ENCODE assay signal across 22 cellular contexts in genomic region chr5:65535529-65535987, GRCh38. TPM values are rescaled to one million over a fixed set of nuclear protein-coding genes. Genes with fewer than 3 reads are reported as not detected.
DNase-seq lines count a peak whose midpoint lies in the region; ATAC-seq and TF ChIP-seq lines count a peak whose summit lies in the region.
"Had no signal": no experiment of that assay in that cellular context is flagged by ENCODE, and none has a peak within 500 bp of the region (broad histone marks: within the 10 kb centered on the region; RNA-seq: fewer than 3 reads in every experiment).

No MANE protein-coding gene starts in this region.

- H3K4me1 ChIP-seq in GM23338 (ENCODE audit: insufficient read depth), result peaks cover 4% of the 10 kb centered on the region; the same call in 1 of the 2 replicates
- H3K4me1 ChIP-seq: BLaER1 treated with 17β-estradiol and CSF1 and Interleukin-3, amounts not matched to agents 10 nM and 100 nM; stomach; upper lobe of right lung had no signal

- no peak overlapping the region for H3K4me2 ChIP-seq in GM23338
- H3K4me2 ChIP-seq: BLaER1 treated with 17β-estradiol and CSF1 and Interleukin-3, amounts not matched to agents 10 nM and 100 nM had no signal

- H3F3A ChIP-seq in GM23338 (replicated peaks; ENCODE audit: low read depth), result no peaks in the 10 kb centered on the region

- in situ Hi-C loops in astrocyte of the spinal cord (cut with HindIII; ENCODE audit: low sequenced_read_pairs), result no loop called here

- H3K27me3 Mint-ChIP-seq in GM23338 (ENCODE audit: insufficient read depth, low read depth, poor library complexity), result no peaks in the 10 kb centered on the region
- H3K27me3 Mint-ChIP-seq: activated naive CD4-positive, alpha-beta T cell treated with anti-CD3 and anti-CD28 coated beads, Interleukin-2, amount 10 ng/mL, durations not matched to agents 7 days and 5 days; IgD-negative memory B cell; T-helper 17 cell had no signal

- H2AFZ ChIP-seq in GM23338, result no peak overlapping the region

- H3K4me3 ChIP-seq in GM23338, result no peak overlapping the region
- H3K4me3 ChIP-seq in astrocyte of the spinal cord (ENCODE audit: low read depth, low read length), result no peak overlapping the region
- H3K4me3 ChIP-seq: BLaER1 treated with 17β-estradiol and CSF1 and Interleukin-3, amounts not matched to agents 10 nM and 100 nM; HAP-1; stomach; upper lobe of right lung had no signal

- no peak overlapping the region for H3K4me3 Mint-ChIP-seq in GM23338
- H3K4me3 Mint-ChIP-seq: activated naive CD4-positive, alpha-beta T cell treated with anti-CD3 and anti-CD28 coated beads, Interleukin-2, amount 10 ng/mL, durations not matched to agents 7 days and 5 days; activated T-cell treated with anti-CD3 and anti-CD28 coated beads, Interleukin-2, amount 50 U/mL, for 72 hours; IgD-negative memory B cell; T-helper 17 cell had no signal

- no peaks in the 10 kb centered on the region for H3K9me2 ChIP-seq in GM23338 (ENCODE audit: insufficient read depth)

- peaks cover 8% of the 10 kb centered on the region; the same call in 1 of the 2 replicates for H3K36me3 ChIP-seq in GM23338 (ENCODE audit: insufficient read depth)
- H3K36me3 ChIP-seq: stomach, upper lobe of right lung had no signal

- H3K4me1 Mint-ChIP-seq in GM23338, result peaks cover 7% of the 10 kb centered on the region; the same call in 1 of the 3 replicates
- H3K4me1 Mint-ChIP-seq: activated naive CD4-positive, alpha-beta T cell treated with anti-CD3 and anti-CD28 coated beads, Interleukin-2, amount 10 ng/mL, durations not matched to agents 7 days and 5 days; IgD-negative memory B cell; T-helper 17 cell had no signal

- TF ChIP-seq CTCF in GM23338 (conservative IDR thresholded peaks at IDR 0.05; ENCODE audit: low read depth in 2 of 2) (no peak), astrocyte of the spinal cord (IDR thresholded peaks at IDR 0.05; ENCODE audit: low read depth, low read length) (no peak)

- no peak for ATAC-seq in GM23338
- ATAC-seq: activated T-cell treated with anti-CD3 and anti-CD28 coated beads, Interleukin-2, amount 50 U/mL, for 72 hours; T-helper 17 cell; upper lobe of right lung had no signal

- no peaks in the 10 kb centered on the region for H4K20me1 ChIP-seq in GM23338 (replicated peaks; ENCODE audit: insufficient read depth)
- H4K20me1 ChIP-seq: BLaER1 treated with 17β-estradiol and CSF1 and Interleukin-3, amounts not matched to agents 10 nM and 100 nM had no signal

- H3K36me3 Mint-ChIP-seq in GM23338 (ENCODE audit: low read depth), result peaks cover 12% of the 10 kb centered on the region; the same call in 2 of the 3 replicates

- H3K9me3 Mint-ChIP-seq in GM23338, result no peaks in the 10 kb centered on the region
- H3K9me3 Mint-ChIP-seq: activated naive CD4-positive, alpha-beta T cell treated with anti-CD3 and anti-CD28 coated beads, Interleukin-2, amount 10 ng/mL, durations not matched to agents 7 days and 5 days; activated T-cell treated with anti-CD3 and anti-CD28 coated beads, Interleukin-2, amount 50 U/mL, for 72 hours; IgD-negative memory B cell had no signal

- H3K27me3 ChIP-seq in GM23338 (ENCODE audit: insufficient read depth), result no peaks in the 10 kb centered on the region
- H3K27me3 ChIP-seq: BLaER1 treated with 17β-estradiol and CSF1 and Interleukin-3, amounts not matched to agents 10 nM and 100 nM; stomach; upper lobe of right lung had no signal

- peak overlapping the region; percentile 83; the same call in 1 of the 2 replicates for H3K27ac ChIP-seq in GM23338 (ENCODE audit: low read depth)
- H3K27ac ChIP-seq: BLaER1 treated with 17β-estradiol and CSF1 and Interleukin-3, amounts not matched to agents 10 nM and 100 nM; stomach; upper lobe of right lung had no signal

- no peak overlapping the region for H3K27ac Mint-ChIP-seq in GM23338
- H3K27ac Mint-ChIP-seq: activated T-cell treated with anti-CD3 and anti-CD28 coated beads, Interleukin-2, amount 50 U/mL, for 72 hours; T-helper 17 cell had no signal

- no peaks in the 10 kb centered on the region for H3K79me2 ChIP-seq in GM23338 (replicated peaks; ENCODE audit: insufficient read depth)

- DNase-seq in GM23338 (ENCODE audit: low spot score) (no peak), astrocyte of the spinal cord (ENCODE audit: low read depth, low spot score) (peak; percentile 2), fibroblast of the conjunctiva (ENCODE audit: low read depth) (peak; percentile 6), renal cortical epithelial cell (ENCODE audit: low read depth) (peak; percentile 2), hypothalamus (lab: John Stamatoyannopoulos, UW) (no peak), NCI-H1436 (lab: John Stamatoyannopoulos, UW) (no peak), DMS53 (lab: John Stamatoyannopoulos, UW) (no peak)
- DNase-seq in stimulated activated CD4-positive, alpha-beta T cell treated with anti-CD3 and anti-CD28 coated beads, Interleukin-1b, Interleukin-23, amount 100 ng/mL, for 48 hours, result no peak
- DNase-seq: activated CD4-positive, alpha-beta T cell treated with anti-CD3 and anti-CD28 coated beads for 4 hours; activated naive CD4-positive, alpha-beta T cell treated with anti-CD3 and anti-CD28 coated beads, Interleukin-2, amount 10 ng/mL, durations not matched to agents 7 days and 5 days; activated T-cell treated with anti-CD3 and anti-CD28 coated beads, Interleukin-2, amount 50 U/mL, for 72 hours; aorta; MM.1S; NCI-H1436 treated with DMSO at 0.1 percent for 48 hours; NCI-H510A; nucleus accumbens; stomach; T-helper 17 cell; upper lobe of right lung had no signal

TF ChIP-seq in GM23338, 12 proteins besides CTCF, POLR2A, EP300 and RAD21 (continues in another document):
- no peak for TF ChIP-seq EZH2phosphoT487 (IDR thresholded peaks at IDR 0.05; ENCODE audit: unreplicated experiment)
- TF ChIP-seq POLR2AphosphoS5 (IDR thresholded peaks at IDR 0.05; ENCODE audit: low read depth), result no peak
- TF ChIP-seq ZNF114 (CRISPR knock-in tag; IDR thresholded peaks at IDR 0.05), result no peak
- no peak for TF ChIP-seq NANOG (IDR thresholded peaks at IDR 0.05; ENCODE audit: borderline replicate concordance)
- no peak for TF ChIP-seq STAT1 (IDR thresholded peaks at IDR 0.05; ENCODE audit: unreplicated experiment)

RNA-seq across cellular contexts. Expression of gene CENPK, which starts 27.4 kb away (rescaled TPM):
- 50.2 and 54.9 TPM in 2 replicates for total RNA-seq in GM23338 (2014; rRNA removed; shearing (Covaris generic))
- 122 and 137 TPM in 2 replicates for polyA plus RNA-seq in GM23338 (2016; fragmentation: Nextera tagmentation; extraction: Ambion mirVana)
- total RNA-seq in renal cortical epithelial cell, result 5.0 and 21.4 TPM in 2 replicates

RNA-seq across cellular contexts. Expression of gene PPWD1, which starts 27.5 kb away (rescaled TPM):
- 57.1 and 57.2 TPM in 2 replicates for total RNA-seq in GM23338 (2014; rRNA removed; shearing (Covaris generic))
- polyA plus RNA-seq in GM23338 (2016; fragmentation: Nextera tagmentation; extraction: Ambion mirVana), result 27.6 and 34.8 TPM in 2 replicates
- 26.4 and 46.4 TPM in 2 replicates for total RNA-seq in renal cortical epithelial cell

RNA-seq across cellular contexts. Expression of gene ADAMTS6, which starts 53.8 kb away (rescaled TPM):
- total RNA-seq in GM23338 (2014; rRNA removed; shearing (Covaris generic)), result 1.0 and 2.0 TPM in 2 replicates
- 0.61 and 0.78 TPM in 2 replicates for polyA plus RNA-seq in GM23338 (2016; fragmentation: Nextera tagmentation; extraction: Ambion mirVana)
- 2.7 and 41.8 TPM in 2 replicates for total RNA-seq in renal cortical epithelial cell

Comparison
In these comparisons a context has a peak if more than half of its experiments do, and no peak if none do; other contexts are left out.
1. DNase-seq: peak in astrocyte of the spinal cord (single experiment), fibroblast of the conjunctiva (single experiment) and renal cortical epithelial cell (single experiment); none in GM23338 (single experiment), hypothalamus (0 of 51), NCI-H1436 (single experiment), stimulated activated CD4-positive, alpha-beta T cell treated with anti-CD3 and anti-CD28 coated beads, Interleukin-1b, Interleukin-23, amount 100 ng/mL, for 48 hours (single experiment) and DMS53 (single experiment).